In genomic region chr4:183905593-183906485, GRCh38 we compare ENCODE assay signal across 9 cellular contexts. TPM values are rescaled to one million over a fixed set of nuclear protein-coding genes. Genes with fewer than 3 reads are reported as not detected.
DNase-seq lines count a peak whose midpoint lies in the region; ATAC-seq and TF ChIP-seq lines count a peak whose summit lies in the region.
"Had no signal": no experiment of that assay in that cellular context is flagged by ENCODE, and none has a peak within 500 bp of the region (broad histone marks: within the 10 kb centered on the region; RNA-seq: fewer than 3 reads in every experiment).

No MANE protein-coding gene starts in this region.

- peak overlapping the region; percentile 93 for H3K4me3 Mint-ChIP-seq in glutamatergic neuron (ENCODE audit: unreplicated experiment)

- H3K27me3 ChIP-seq in BJ (ENCODE audit: control insufficient read depth, insufficient read depth, low read length): peaks cover 21% of the 10 kb centered on the region
- H3K27me3 ChIP-seq in neutrophil: peaks cover 77% of the 10 kb centered on the region

- H3K36me3 Mint-ChIP-seq in glutamatergic neuron (ENCODE audit: unreplicated experiment): peaks cover 7% of the 10 kb centered on the region

- no peak overlapping the region for H3K27ac ChIP-seq in neutrophil

- H3K27me3 Mint-ChIP-seq in glutamatergic neuron (ENCODE audit: unreplicated experiment): peaks cover 6% of the 10 kb centered on the region

- H3K9me3 Mint-ChIP-seq in glutamatergic neuron (ENCODE audit: unreplicated experiment): peaks cover 17% of the 10 kb centered on the region

- H3K4me1 ChIP-seq in neutrophil (ENCODE audit: control insufficient read depth in 1 of 2, insufficient read depth in 1 of 2, low read depth in 1 of 2, low read length in 1 of 2): peaks cover 19 to 29% of the 10 kb centered on the region in 2 experiments

- CTCF ChIA-PET in BJ (lab: Yijun Ruan, JAX): interaction anchor here (0.7 kb wide), 1 partner anchor 28 kb away, joined by 3 read pairs; no protein-coding TSS in a partner anchor

- DNase-seq in BJ (ENCODE audit: low read depth): no peak
- DNase-seq in HuH-7.5 (ENCODE audit: low spot score): peak; percentile 13
- peak; percentile 20 to 25 for DNase-seq in activated T-cell treated with anti-CD3 and anti-CD28 coated beads, Interleukin-2, amount 50 U/mL, for 48 hours
- peak; percentile 80 for DNase-seq in glutamatergic neuron
- no peak for DNase-seq in activated CD4-positive, CD25-positive, alpha-beta regulatory T cell (lab: John Stamatoyannopoulos, UW)

- ATAC-seq in HG03565 (IDR thresholded peaks at IDR 0.05; ENCODE audit: unreplicated experiment) (no peak), GM21360 (IDR thresholded peaks at IDR 0.05; ENCODE audit: unreplicated experiment) (no peak)
- ATAC-seq: HCT116 had no signal

- H3K9me3 ChIP-seq in neutrophil: no peaks in the 10 kb centered on the region

- H3K4me1 Mint-ChIP-seq in glutamatergic neuron (ENCODE audit: low read depth, unreplicated experiment): peaks cover 11% of the 10 kb centered on the region

- H3K4me3 ChIP-seq in BJ (ENCODE audit: low read depth, low read length) (peak overlapping the region; percentile 23), neutrophil (ENCODE audit: low read depth in 1 of 2, low read length in 1 of 2) (peak overlapping the region; percentile 34 to 57)

- POLR2A ChIA-PET in BJ (lab: Charles Lee): no interaction called here

- peak overlapping the region; percentile 96 for H3K27ac Mint-ChIP-seq in glutamatergic neuron (ENCODE audit: unreplicated experiment)

- H3K36me3 ChIP-seq in BJ (ENCODE audit: control insufficient read depth, insufficient read depth, low read length) (no peaks in the 10 kb centered on the region), neutrophil (no peaks in the 10 kb centered on the region)

- TF ChIP-seq CTCF in BJ (IDR thresholded peaks at IDR 0.05; ENCODE audit: insufficient read depth, low read depth, low read length): no peak
- no peak for TF ChIP-seq CTCF in glutamatergic neuron (IDR thresholded peaks at IDR 0.05; ENCODE audit: partially characterized antibody, unreplicated experiment)
- TF ChIP-seq CTCF in neutrophil (IDR thresholded peaks at IDR 0.05): no peak

RNA-seq across cellular contexts. Expression of gene STOX2, which starts 0.7 kb away (rescaled TPM):
- polyA plus RNA-seq in BJ (2011; rRNA removed): 0.04 and 0.27 TPM in 2 replicates
- polyA minus RNA-seq in BJ (2011; rRNA and poly(A)+ RNA removed): under 0.01 and 0.41 TPM in 2 replicates
- total RNA-seq in glutamatergic neuron (ENCODE audit: unreplicated experiment): 26.7 TPM

Comparison
In these comparisons a context has a peak if more than half of its experiments do, and no peak if none do; other contexts are left out.
1. DNase-seq: peak in HuH-7.5 (single experiment), activated T-cell treated with anti-CD3 and anti-CD28 coated beads, Interleukin-2, amount 50 U/mL, for 48 hours (2 of 2) and glutamatergic neuron (single experiment); none in BJ (single experiment) and activated CD4-positive, CD25-positive, alpha-beta regulatory T cell (0 of 4).